ENCODE assay signal across 1 cellular context in the genomic region with DNA sequence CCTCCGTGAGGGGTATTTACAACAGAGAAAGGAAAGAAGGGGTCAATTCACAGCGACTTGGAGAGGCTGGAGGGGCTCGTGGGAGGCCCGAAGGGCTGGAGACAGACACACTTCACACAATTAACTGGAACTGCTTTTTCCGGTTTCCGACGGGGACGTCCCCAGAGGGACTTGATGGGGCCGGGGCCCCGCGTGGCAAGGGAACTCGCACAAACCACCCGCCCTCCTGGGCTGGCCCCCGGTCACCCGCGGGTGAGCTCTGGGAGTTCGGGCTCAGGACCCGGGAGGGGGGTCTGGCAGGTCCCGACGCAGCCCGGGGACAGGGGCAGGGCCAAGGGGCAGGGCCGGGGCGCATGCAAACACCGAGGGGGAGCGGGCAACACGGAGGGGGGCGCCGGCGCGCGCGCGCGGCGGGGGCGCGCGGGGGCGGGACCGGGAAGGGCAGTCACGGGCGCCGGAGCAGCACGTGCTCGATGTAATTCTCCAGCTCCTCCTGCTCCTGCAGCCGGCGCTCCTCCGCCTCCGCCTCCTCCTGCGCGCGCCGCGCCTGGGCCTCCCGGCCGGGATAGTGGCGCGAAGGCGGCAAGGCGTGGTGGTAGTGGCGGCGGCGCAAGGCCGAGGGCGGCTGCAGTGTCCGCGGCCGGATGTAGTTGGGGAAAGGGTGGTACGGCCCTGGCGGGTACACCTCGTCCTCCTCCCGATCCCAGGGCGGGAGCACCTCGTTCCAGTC.
TF ChIP-seq lines count a peak whose summit lies in the region.

No MANE protein-coding gene starts in this region.

TF ChIP-seq in HCT116, 20 proteins besides CTCF, POLR2A, EP300 and RAD21 (continued from another document):
- TF ChIP-seq, protein P1, sequence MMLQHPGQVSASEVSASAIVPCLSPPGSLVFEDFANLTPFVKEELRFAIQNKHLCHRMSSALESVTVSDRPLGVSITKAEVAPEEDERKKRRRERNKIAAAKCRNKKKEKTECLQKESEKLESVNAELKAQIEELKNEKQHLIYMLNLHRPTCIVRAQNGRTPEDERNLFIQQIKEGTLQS (IDR thresholded peaks at IDR 0.05) = no peak
- TF ChIP-seq, protein P2, sequence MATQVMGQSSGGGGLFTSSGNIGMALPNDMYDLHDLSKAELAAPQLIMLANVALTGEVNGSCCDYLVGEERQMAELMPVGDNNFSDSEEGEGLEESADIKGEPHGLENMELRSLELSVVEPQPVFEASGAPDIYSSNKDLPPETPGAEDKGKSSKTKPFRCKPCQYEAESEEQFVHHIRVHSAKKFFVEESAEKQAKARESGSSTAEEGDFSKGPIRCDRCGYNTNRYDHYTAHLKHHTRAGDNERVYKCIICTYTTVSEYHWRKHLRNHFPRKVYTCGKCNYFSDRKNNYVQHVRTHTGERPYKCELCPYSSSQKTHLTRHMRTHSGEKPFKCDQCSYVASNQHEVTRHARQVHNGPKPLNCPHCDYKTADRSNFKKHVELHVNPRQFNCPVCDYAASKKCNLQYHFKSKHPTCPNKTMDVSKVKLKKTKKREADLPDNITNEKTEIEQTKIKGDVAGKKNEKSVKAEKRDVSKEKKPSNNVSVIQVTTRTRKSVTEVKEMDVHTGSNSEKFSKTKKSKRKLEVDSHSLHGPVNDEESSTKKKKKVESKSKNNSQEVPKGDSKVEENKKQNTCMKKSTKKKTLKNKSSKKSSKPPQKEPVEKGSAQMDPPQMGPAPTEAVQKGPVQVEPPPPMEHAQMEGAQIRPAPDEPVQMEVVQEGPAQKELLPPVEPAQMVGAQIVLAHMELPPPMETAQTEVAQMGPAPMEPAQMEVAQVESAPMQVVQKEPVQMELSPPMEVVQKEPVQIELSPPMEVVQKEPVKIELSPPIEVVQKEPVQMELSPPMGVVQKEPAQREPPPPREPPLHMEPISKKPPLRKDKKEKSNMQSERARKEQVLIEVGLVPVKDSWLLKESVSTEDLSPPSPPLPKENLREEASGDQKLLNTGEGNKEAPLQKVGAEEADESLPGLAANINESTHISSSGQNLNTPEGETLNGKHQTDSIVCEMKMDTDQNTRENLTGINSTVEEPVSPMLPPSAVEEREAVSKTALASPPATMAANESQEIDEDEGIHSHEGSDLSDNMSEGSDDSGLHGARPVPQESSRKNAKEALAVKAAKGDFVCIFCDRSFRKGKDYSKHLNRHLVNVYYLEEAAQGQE (IDR thresholded peaks at IDR 0.05; ENCODE audit: low read depth) = no peak
- TF ChIP-seq EZH2 (IDR thresholded peaks at IDR 0.05) (no peak), CEBPB (IDR thresholded peaks at IDR 0.05; ENCODE audit: low read depth) (no peak), SP1 (IDR thresholded peaks at IDR 0.05; ENCODE audit: low read depth) (no peak), POLR2AphosphoS5 (IDR thresholded peaks at IDR 0.05; ENCODE audit: low read depth, low read length) (peak; percentile 85), ZFX (IDR thresholded peaks at IDR 0.05) (peak; percentile 9; the same call in 1 of the 2 replicates)
- TF ChIP-seq, protein P3, sequence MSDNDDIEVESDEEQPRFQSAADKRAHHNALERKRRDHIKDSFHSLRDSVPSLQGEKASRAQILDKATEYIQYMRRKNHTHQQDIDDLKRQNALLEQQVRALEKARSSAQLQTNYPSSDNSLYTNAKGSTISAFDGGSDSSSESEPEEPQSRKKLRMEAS (IDR thresholded peaks at IDR 0.05) = no peak
